ENCODE assay signal across 8 cellular contexts in the genomic region with DNA sequence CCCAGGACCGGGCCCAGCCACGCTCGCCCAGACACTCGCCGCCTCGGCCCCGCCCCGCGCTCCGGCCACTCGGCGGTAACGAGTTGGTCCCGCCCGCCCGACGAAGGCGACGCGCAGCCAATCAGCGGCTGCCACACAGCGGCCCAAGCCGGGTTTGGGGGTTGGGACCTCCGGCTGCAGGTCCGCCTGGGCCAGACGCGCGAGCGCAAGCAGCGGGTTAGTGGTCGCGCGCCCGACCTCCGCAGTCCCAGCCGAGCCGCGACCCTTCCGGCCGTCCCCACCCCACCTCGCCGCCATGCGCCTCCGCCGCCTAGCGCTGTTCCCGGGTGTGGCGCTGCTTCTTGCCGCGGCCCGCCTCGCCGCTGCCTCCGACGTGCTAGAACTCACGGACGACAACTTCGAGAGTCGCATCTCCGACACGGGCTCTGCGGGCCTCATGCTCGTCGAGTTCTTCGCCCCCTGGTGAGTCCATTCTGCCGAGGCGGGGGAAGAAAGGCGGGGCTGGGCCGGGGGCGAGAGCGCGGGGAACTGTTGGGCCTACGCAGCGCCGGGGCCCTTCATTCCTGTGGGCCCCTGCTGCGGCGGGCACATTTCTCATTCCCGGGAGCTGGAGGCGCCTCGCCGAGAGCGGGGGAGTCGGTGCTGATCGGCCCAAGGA. TPM values are rescaled to one million over a fixed set of nuclear protein-coding genes. Genes with fewer than 3 reads are reported as not detected.
DNase-seq lines count a peak whose midpoint lies in the region; ATAC-seq and TF ChIP-seq lines count a peak whose summit lies in the region.
"Not testable (repeated sequence)": the region's sequence is repeated elsewhere in the genome, so short reads cannot be mapped to it uniquely, and the experiment has no call there.

A gene (plus strand): TSS at position 194 of the 658 bp plus-strand sequence. CDS start 102 bp downstream, at position 296.

- H3K27ac ChIP-seq in coronary artery, result peak within 1 kb of the TSS; percentile 93 to 95
- H3K27ac ChIP-seq in layer of hippocampus (ENCODE audit: low read depth, low read length), result peak within 1 kb of the TSS; percentile 77

- peak within 1 kb of the TSS; percentile 70 for H3K4me3 ChIP-seq in BE2C (ENCODE audit: low read depth, low read length)
- peak within 1 kb of the TSS; percentile 94 for H3K4me3 ChIP-seq in coronary artery

- H3K27me3 ChIP-seq in BE2C; layer of hippocampus (ENCODE audit: control insufficient read depth, insufficient read depth, low read length): not testable (repeated sequence)

- H3K36me3 ChIP-seq in BE2C, result peaks cover 16% of the 10 kb centered on the region

- H3K9me3 ChIP-seq in BE2C, result not testable (repeated sequence)

- not testable (repeated sequence) for H3K4me1 ChIP-seq in BE2C

- ATAC-seq in HG03442 (IDR thresholded peaks at IDR 0.05; ENCODE audit: unreplicated experiment), result peak; percentile 76

- DNase-seq in BE2C, result peak; percentile 97
- peak; percentile 53 for DNase-seq in GM19240 (ENCODE audit: insufficient read length, low spot score)
- DNase-seq in NCI-H526 treated with DMSO at 0.1 percent for 48 hours (lab: John Stamatoyannopoulos, UW), result peak; percentile 64
- DNase-seq in activated CD4-positive, alpha-beta T cell treated with anti-CD3 and anti-CD28 coated beads, Interleukin-2, amount 50 U/mL, for 1 hour, result peak; percentile 81
- DNase-seq in coronary artery (ENCODE audit: low spot score), result peak; percentile 96
- DNase-seq in stimulated activated CD4-positive, alpha-beta T cell treated with anti-CD3 and anti-CD28 coated beads, Interleukin-1b, Interleukin-23, amount 100 ng/mL, for 1 hour (ENCODE audit: low read depth in 2 of 2), result peak; percentile 49 to 62

- TF ChIP-seq CTCF in BE2C (IDR thresholded peaks at IDR 0.05; ENCODE audit: low read depth, low read length); coronary artery (IDR thresholded peaks at IDR 0.05): not testable (repeated sequence)

RNA-seq across cellular contexts. Expression of the gene that starts here (rescaled TPM):
- polyA plus RNA-seq in BE2C (2012; ENCODE audit: insufficient read depth, insufficient read length, low read depth), result 709 TPM

Comparison
In these comparisons a context has a peak if more than half of its experiments do, and no peak if none do; other contexts are left out.
1. Peak in every context shown above with its lines: DNase-seq, ATAC-seq, H3K4me3 ChIP-seq and H3K27ac ChIP-seq.